Comparison of ENCODE assay signal across 8 cellular contexts in genomic region chr6:110815260-110816109, GRCh38. TPM values are rescaled to one million over a fixed set of nuclear protein-coding genes. Genes with fewer than 3 reads are reported as not detected.
DNase-seq lines count a peak whose midpoint lies in the region; ATAC-seq, FAIRE-seq and TF ChIP-seq lines count a peak whose summit lies in the region.

CDK19 (minus strand) TSS chr6:110815469; CDS start chr6:110815136, 333 bp downstream.

- 0 to 1% methylated on average over 27 to 29 of the region's 59 CpGs for WGBS in esophagus squamous epithelium, 2 donors

- peak in 1 of 6 experiments; percentile 5 for TF ChIP-seq CTCF in esophagus squamous epithelium (IDR thresholded peaks at IDR 0.05)

- no peaks in the 10 kb centered on the region for H3K27me3 ChIP-seq in esophagus squamous epithelium

- peak in 3 of 4 donors; percentile 43 to 79 (median 78) for TF ChIP-seq POLR2A in esophagus squamous epithelium (IDR thresholded peaks at IDR 0.05)

- H3K4me1 ChIP-seq in esophagus squamous epithelium = peaks cover 11 to 47% (median 24%) of the 10 kb centered on the region in 3 donors

- peak; percentile 99 for DNase-seq in DMS79 (lab: John Stamatoyannopoulos, UW)
- DNase-seq in RCC 7860 (ENCODE audit: low spot score) = peak; percentile 95
- peak; percentile 97 for DNase-seq in activated T-helper 1 cell treated with Interleukin-2 at 50 U/mL for 16 hours (ENCODE audit: low read depth)
- peak; percentile 96 for DNase-seq in esophagus squamous epithelium (lab: John Stamatoyannopoulos, UW)
- DNase-seq in myocyte (ENCODE audit: low read depth) = peak; percentile 99
- peak; percentile 97 for DNase-seq in stimulated activated CD8-positive, alpha-beta memory T cell treated with anti-CD3 and anti-CD28 coated beads, Interleukin-7, amount 100 ng/mL, for 48 hours (ENCODE audit: extremely low read depth in 1 of 2, low read depth in 1 of 2)

- no peaks in the 10 kb centered on the region for H3K9me3 ChIP-seq in KOPT-K1 (ENCODE audit: insufficient read depth, low read length, poor library complexity, severe bottlenecking)
- H3K9me3 ChIP-seq in esophagus squamous epithelium = no peaks in the 10 kb centered on the region

- peak; percentile 84 for FAIRE-seq in RCC 7860 (lab: Jason Lieb, UNC)

- peaks cover 12% of the 10 kb centered on the region for H3K36me3 ChIP-seq in KOPT-K1 (ENCODE audit: insufficient read depth, low read length)
- no peaks in the 10 kb centered on the region for H3K36me3 ChIP-seq in esophagus squamous epithelium

- H3K27ac ChIP-seq in KOPT-K1 (ENCODE audit: low read depth, low read length, poor library complexity, severe bottlenecking) (peak within 1 kb of the TSS; percentile 84), esophagus squamous epithelium (peak within 1 kb of the TSS; percentile 94 to 97 (median 96))

- intact Hi-C loops in esophagus squamous epithelium (cut with DNase I) = loop anchor here (5.0 kb wide), 1 partner anchor 62 kb away; no protein-coding TSS in a partner anchor

- peak; percentile 68 for ATAC-seq in GM21786 (IDR thresholded peaks at IDR 0.05; ENCODE audit: unreplicated experiment)

- H3K4me3 ChIP-seq in esophagus squamous epithelium = peak within 1 kb of the TSS; percentile 77 to 98 (median 86)

RNA-seq across cellular contexts. Expression of gene CDK19, which starts in this region (rescaled TPM):
- total RNA-seq in esophagus squamous epithelium (10 to 100 TPM; 10.8 to 13.2 (median 12.1) TPM), myocyte (10.8 and 11.0 TPM in 2 replicates)
- polyA plus RNA-seq in myocyte (2012) = 6.7 TPM

Comparison
In these comparisons a context has a peak if more than half of its experiments do, and no peak if none do; other contexts are left out.
1. Peak in every context shown above with its lines: DNase-seq, ATAC-seq, H3K4me3 ChIP-seq and H3K27ac ChIP-seq.